23 cellular contexts compared by ENCODE assay signal in the genomic region with DNA sequence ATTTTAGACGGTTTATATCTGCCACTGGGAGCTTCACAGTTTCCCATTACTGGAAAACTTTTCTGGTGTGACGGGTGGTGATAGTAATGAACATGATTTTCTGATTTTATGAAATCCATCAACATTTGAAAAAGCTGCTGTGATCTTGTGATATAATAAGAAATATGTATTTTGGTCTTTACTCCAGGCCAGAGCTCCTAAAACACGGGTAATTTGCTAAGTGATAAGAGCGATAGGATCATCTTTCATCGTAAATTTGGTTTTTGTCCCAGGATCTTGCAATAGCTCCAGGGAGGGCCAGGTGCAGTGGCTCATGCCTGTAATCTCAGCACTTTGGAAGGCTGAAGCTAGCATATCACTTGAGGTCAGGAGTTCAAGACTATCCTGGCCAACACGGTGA. TPM values are rescaled to one million over a fixed set of nuclear protein-coding genes. Genes with fewer than 3 reads are reported as not detected.
A peak's percentile ranks its signal among the peaks of the same experiment; 100 is the strongest.
DNase-seq lines count a peak whose midpoint lies in the region; ATAC-seq, FAIRE-seq and TF ChIP-seq lines count a peak whose summit lies in the region.
"Had no signal": no experiment of that assay in that cellular context is flagged by ENCODE, and none has a peak within 500 bp of the region (broad histone marks: within the 10 kb centered on the region; RNA-seq: fewer than 3 reads in every experiment).

No MANE protein-coding gene starts in this region.

- H3K27me3 ChIP-seq in SK-N-SH (ENCODE audit: insufficient read depth) (no peaks in the 10 kb centered on the region), K562 (ENCODE audit: control insufficient read depth in 2 of 2, insufficient read depth in 2 of 2, low read length in 2 of 2) (no peaks in the 10 kb centered on the region), gastroesophageal sphincter (no peaks in the 10 kb centered on the region)
- H3K27me3 ChIP-seq: BLaER1 treated with 17β-estradiol and CSF1 and Interleukin-3, amounts not matched to agents 10 nM and 100 nM had no signal

- H3K9me2 ChIP-seq in SK-N-SH: no peaks in the 10 kb centered on the region

- peak overlapping the region; percentile 48 for H3K27ac Mint-ChIP-seq in mesothelial cell of epicardium
- H3K27ac Mint-ChIP-seq: B cell; CD4-positive, alpha-beta T cell; CD8-positive, alpha-beta T cell had no signal

- POLR2A ChIA-PET in SK-N-SH (lab: Yijun Ruan, JAX): interaction anchor here (0.6 to 1.4 kb wide), 3 partner anchors 8 to 31 kb away, joined by 3 to 4 read pairs (median 3); partner anchors contain the start of gene RNF216
- POLR2A ChIA-PET in K562 (lab: Yijun Ruan, JAX): interaction anchor here (0.6 kb wide), 1 partner anchor 43 kb away, joined by 3 read pairs; no protein-coding TSS in a partner anchor

- intact Hi-C loops in K562 (cut with micrococcal nuclease): no loop called here

- H3K27me3 Mint-ChIP-seq in mesothelial cell of epicardium (ENCODE audit: low read depth): no peaks in the 10 kb centered on the region
- H3K27me3 Mint-ChIP-seq: B cell; CD4-positive, alpha-beta T cell had no signal

- WGBS in SK-N-SH (ENCODE audit: low lambda C conversion rate): 49% methylated on average over 6 of the region's 6 CpGs
- 2% methylated on average over 6 of the region's 6 CpGs for WGBS in K562 (ENCODE audit: insufficient coverage, low coverage, missing lambda C conversion rate)
- WGBS in gastroesophageal sphincter (ENCODE audit: low coverage in 1 of 2), 2 donors: 70 to 83% methylated on average over 6 of the region's 6 CpGs

- H3K4me1 ChIP-seq in SK-N-SH (ENCODE audit: control insufficient read depth in 1 of 2, insufficient read depth in 2 of 2, low read depth in 1 of 2, low read length in 1 of 2) (peaks cover 0 to 3% of the 10 kb centered on the region in 2 experiments; a peak in 1 of 4 replicates), K562 (replicated peaks in 1 of 2; ENCODE audit: control insufficient read depth in 2 of 2, insufficient read depth in 2 of 2, low read length in 2 of 2) (peaks cover 6 to 13% of the 10 kb centered on the region in 2 experiments), gastroesophageal sphincter (no peaks in the 10 kb centered on the region)
- H3K4me1 ChIP-seq: BLaER1 treated with 17β-estradiol and CSF1 and Interleukin-3, amounts not matched to agents 10 nM and 100 nM; Caco-2 had no signal

- H3K4me2 ChIP-seq in SK-N-SH: no peak overlapping the region
- no peak overlapping the region for H3K4me2 ChIP-seq in K562 (ENCODE audit: insufficient read depth, low read length)
- H3K4me2 ChIP-seq: BLaER1 treated with 17β-estradiol and CSF1 and Interleukin-3, amounts not matched to agents 10 nM and 100 nM had no signal

- H3K4me3 ChIP-seq in SK-N-SH (ENCODE audit: low read depth in 2 of 2, low read length in 1 of 2) (no peak overlapping the region), K562 (no peak overlapping the region), gastroesophageal sphincter (no peak overlapping the region)
- H3K4me3 ChIP-seq: BLaER1 treated with 17β-estradiol and CSF1 and Interleukin-3, amounts not matched to agents 10 nM and 100 nM had no signal

- no peak overlapping the region for H3K4me3 Mint-ChIP-seq in mesothelial cell of epicardium
- H3K4me3 Mint-ChIP-seq: B cell; CD4-positive, alpha-beta T cell; CD8-positive, alpha-beta T cell had no signal

- TF ChIP-seq POLR2A in K562 (conservative IDR thresholded peaks at IDR 0.05): no peak
- no peak for TF ChIP-seq POLR2A in gastroesophageal sphincter (IDR thresholded peaks at IDR 0.05)

- H3F3A ChIP-seq in SK-N-SH (replicated peaks; ENCODE audit: insufficient read depth): no peaks in the 10 kb centered on the region

- FAIRE-seq in K562 (lab: Jason Lieb, UNC): no peak
- FAIRE-seq: A204.1, D721Med, G401.6, GM12891, GM19239 had no signal

- CTCF ChIA-PET in SK-N-SH (lab: Yijun Ruan, JAX): interaction anchor here (0.9 to 2.0 kb wide), 6 partner anchors 9 to 298 kb away, joined by 3 to 19 read pairs (median 4); partner anchors contain the start of gene RNF216
- CTCF ChIA-PET in K562 (lab: Yijun Ruan, JAX; ENCODE audit: low intra/inter-chr PET ratio): no interaction called here

- H2AFZ ChIP-seq in SK-N-SH (ENCODE audit: low read depth) (no peak overlapping the region), K562 (ENCODE audit: low read depth, low read length) (0 out of 2 replicates have a peak overlapping the region, but pooled peaks have one; percentile 33)

- DNase-seq in SK-N-SH (peak; percentile 66), K562 (ENCODE audit: extremely low read depth in 1 of 4, low spot score in 3 of 4) (no peak), mesothelial cell of epicardium (ENCODE audit: low spot score in 2 of 2, unreplicated experiment in 2 of 2) (no peak), SW480 (ENCODE audit: low spot score) (no peak)
- DNase-seq in activated CD4-positive, alpha-beta T cell treated with anti-CD3 and anti-CD28 coated beads, Interleukin-2, amount 50 U/mL, for 1 hour: no peak
- no peak for DNase-seq in activated CD4-positive, alpha-beta T cell treated with anti-CD3 and anti-CD28 coated beads for 48 hours
- DNase-seq: 8988T; ACHN; Caco-2; Calu3; CD4-positive, alpha-beta T cell; CD8-positive, alpha-beta T cell; DMS79 treated with DMSO at 0.1 percent for 48 hours; GF-D8 had no signal

- TF ChIP-seq CTCF in SK-N-SH (IDR thresholded peaks at IDR 0.05) (no peak), K562 (IDR thresholded peaks at IDR 0.05 in 2 of 3, conservative IDR thresholded peaks at IDR 0.05 in 1 of 3; ENCODE audit: insufficient read depth in 2 of 3, low read depth in 1 of 3, low read length in 3 of 3) (no peak), mesothelial cell of epicardium (IDR thresholded peaks at IDR 0.05; ENCODE audit: unreplicated experiment) (no peak), gastroesophageal sphincter (IDR thresholded peaks at IDR 0.05) (no peak)

- in situ Hi-C loops in K562 (cut with MboI): no loop called here

- H3K79me2 ChIP-seq in SK-N-SH (ENCODE audit: insufficient read depth) (no peaks in the 10 kb centered on the region), K562 (ENCODE audit: control insufficient read depth, insufficient read depth, low read length) (no peaks in the 10 kb centered on the region)

- ATAC-seq in K562: no peak
- no peak for ATAC-seq in gastroesophageal sphincter
- ATAC-seq: CD8-positive, alpha-beta T cell had no signal

- BruUV-seq in K562 (replicated peaks; lab: Mats Ljungman, UMichigan): no TSS peak

- H3K9me1 ChIP-seq in K562 (ENCODE audit: control insufficient read depth, insufficient read depth, low read length): no peaks in the 10 kb centered on the region

- peak in 1 of 2 experiments; percentile 63; a peak in 1 of 4 replicates for TF ChIP-seq EP300 in SK-N-SH (IDR thresholded peaks at IDR 0.05; ENCODE audit: borderline replicate concordance in 1 of 2, low read depth in 1 of 2, low read length in 1 of 2)
- no peak for TF ChIP-seq EP300 in K562 (IDR thresholded peaks at IDR 0.05; ENCODE audit: low read length)
- no peak for TF ChIP-seq EP300 in gastroesophageal sphincter (IDR thresholded peaks at IDR 0.05)

- no peak for TF ChIP-seq RAD21 in SK-N-SH (IDR thresholded peaks at IDR 0.05; ENCODE audit: low read length)
- no peak for TF ChIP-seq RAD21 in K562 (CRISPR knock-in tag; conservative IDR thresholded peaks at IDR 0.05 in 1 of 2, IDR thresholded peaks at IDR 0.05 in 1 of 2)

- H3K36me3 ChIP-seq in SK-N-SH (replicated peaks in 1 of 2; ENCODE audit: control insufficient read depth in 1 of 2, insufficient read depth in 2 of 2, low read length in 1 of 2) (no peaks in the 10 kb centered on the region), K562 (ENCODE audit: control insufficient read depth, insufficient read depth, low read length) (no peaks in the 10 kb centered on the region), gastroesophageal sphincter (no peaks in the 10 kb centered on the region)
- H3K36me3 ChIP-seq: BLaER1 treated with 17β-estradiol and CSF1 and Interleukin-3, amounts not matched to agents 10 nM and 100 nM had no signal

- peaks cover 4% of the 10 kb centered on the region for H3K4me1 Mint-ChIP-seq in mesothelial cell of epicardium
- H3K4me1 Mint-ChIP-seq: B cell had no signal

- peaks cover 5% of the 10 kb centered on the region for H3K9me3 Mint-ChIP-seq in mesothelial cell of epicardium
- H3K9me3 Mint-ChIP-seq: CD4-positive, alpha-beta T cell; CD8-positive, alpha-beta T cell had no signal

- H3K36me3 Mint-ChIP-seq in mesothelial cell of epicardium: no peaks in the 10 kb centered on the region
- H3K36me3 Mint-ChIP-seq: CD8-positive, alpha-beta T cell had no signal

- H3K27ac ChIP-seq in SK-N-SH (ENCODE audit: low read depth in 2 of 2, low read length in 1 of 2) (no peak overlapping the region), K562 (ENCODE audit: extremely low read depth, low read depth, low read length) (peak overlapping the region; percentile 17; the same call in 1 of the 3 replicates), gastroesophageal sphincter (no peak overlapping the region)
- H3K27ac ChIP-seq: BLaER1 treated with 17β-estradiol and CSF1 and Interleukin-3, amounts not matched to agents 10 nM and 100 nM; C4-2B had no signal

- H3K9ac ChIP-seq in SK-N-SH (no peak overlapping the region), K562 (ENCODE audit: insufficient read depth in 1 of 2, low read depth in 2 of 2, low read length in 2 of 2) (no peak overlapping the region)
- H3K9ac ChIP-seq: BLaER1 treated with 17β-estradiol and CSF1 and Interleukin-3, amounts not matched to agents 10 nM and 100 nM had no signal

- H4K20me1 ChIP-seq in SK-N-SH (ENCODE audit: insufficient read depth) (no peaks in the 10 kb centered on the region), K562 (replicated peaks; ENCODE audit: control insufficient read depth, insufficient read depth, low read length) (no peaks in the 10 kb centered on the region)
- H4K20me1 ChIP-seq: BLaER1 treated with 17β-estradiol and CSF1 and Interleukin-3, amounts not matched to agents 10 nM and 100 nM had no signal

- H3K9me3 ChIP-seq in SK-N-SH: no peaks in the 10 kb centered on the region
- H3K9me3 ChIP-seq in K562 (replicated peaks; ENCODE audit: control insufficient read depth, insufficient read depth, low read depth, low read length): no peaks in the 10 kb centered on the region
- H3K9me3 ChIP-seq in gastroesophageal sphincter: no peaks in the 10 kb centered on the region
- H3K9me3 ChIP-seq: Caco-2 had no signal

RNA-seq across cellular contexts. Expression of gene RNF216, which starts 10.8 kb away (rescaled TPM):
- polyA plus RNA-seq in SK-N-SH (2012; rRNA removed) (29.5 and 32.1 TPM in 2 replicates), K562 (2011; rRNA removed) (31.3 and 35.0 TPM in 2 replicates), K562 (2014; fragmentation: Illumina TruSeq; extraction: Trizol) (24.7 and 25.5 TPM in 2 replicates), K562 (2014; fragmentation: Nextera tagmentation; extraction: Ambion mirVana) (1 to 10 TPM; 5.0 to 8.8 TPM), K562 (2014; rRNA removed) (28.6 and 32.1 TPM in 2 replicates)
- polyA plus RNA-seq in SK-N-SH (2012; cell fraction: cytosol; rRNA removed): 21.7 and 23.4 TPM in 2 replicates
- polyA plus RNA-seq in SK-N-SH (2012; cell fraction: nucleus; rRNA removed): 53.3 and 54.4 TPM in 2 replicates
- total RNA-seq in K562 (2011; cell fraction: chromatin; rRNA removed; ENCODE audit: low replicate concordance): 121 and 161 TPM in 2 replicates
- 71.5 and 73.4 TPM in 2 replicates for total RNA-seq in K562 (2011; cell fraction: nucleolus; rRNA removed)
- 64.7 and 80.1 TPM in 2 replicates for total RNA-seq in K562 (2011; cell fraction: nucleoplasm; rRNA removed)
- total RNA-seq in K562 (2014; rRNA removed) (18.9 and 19.1 TPM in 2 replicates), K562 (2014; rRNA removed; fragmentation: Illumina TruSeq; extraction: Trizol) (23.4 and 24.0 TPM in 2 replicates), K562 (2015; rRNA removed; fragmentation: Illumina TruSeq; extraction: Trizol) (25.5 and 27.0 TPM in 2 replicates), K562 (2021) (30.6 and 31.5 TPM in 2 replicates), mesothelial cell of epicardium (41.9 to 43.5 TPM (median 42.5 TPM) in 3 replicates), gastroesophageal sphincter (10 to 100 TPM; 48.1 to 82.6 (median 49.4) TPM)
- polyA plus RNA-seq in K562 (2011; cell fraction: cytosol; rRNA removed): 17.2 and 17.8 TPM in 2 replicates
- polyA plus RNA-seq in K562 (2011; cell fraction: nucleus; rRNA removed): 91.1 and 92.7 TPM in 2 replicates
- 19.2 and 26.1 TPM in 2 replicates for polyA plus RNA-seq in K562 (2012)
- polyA minus RNA-seq in K562 (2011; rRNA and poly(A)+ RNA removed): 48.7 and 53.2 TPM in 2 replicates
- 20.9 and 22.3 TPM in 2 replicates for polyA minus RNA-seq in K562 (2011; cell fraction: cytosol; rRNA and poly(A)+ RNA removed)
- polyA minus RNA-seq in K562 (2011; cell fraction: nucleus; rRNA and poly(A)+ RNA removed): 38.4 and 70.9 TPM in 2 replicates

Comparison
In these comparisons a context has a peak if more than half of its experiments do, and no peak if none do; other contexts are left out.
1. Of the 27 proteins assayed by ChIP-seq in both K562 and SK-N-SH: peak only in K562: none; only in SK-N-SH: GATA2; in both: none; in neither: 25; mixed calls (peak in some experiments, not most) for 1.